Comparison of ENCODE assay signal across 10 cellular contexts in the genomic region with DNA sequence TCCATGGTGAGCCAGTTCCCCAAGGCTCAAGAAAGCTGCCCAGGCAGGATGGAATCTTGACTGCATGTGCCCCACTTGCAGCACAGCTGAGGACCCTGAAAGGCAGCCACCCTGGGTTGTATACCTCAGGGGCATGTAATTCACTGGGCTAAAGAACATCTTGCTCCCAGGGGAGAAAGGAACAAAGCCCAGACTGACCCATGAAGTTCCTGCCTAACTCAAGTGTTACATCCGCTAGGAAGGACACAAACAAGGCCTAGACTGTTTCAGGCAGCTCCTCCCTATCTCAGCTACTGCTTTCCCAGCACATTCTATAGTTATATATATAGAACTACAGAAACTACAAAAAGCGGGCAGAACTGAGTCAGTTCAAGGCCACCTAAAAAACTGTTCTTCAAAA.
A peak's percentile ranks its signal among the peaks of the same experiment; 100 is the strongest.
DNase-seq lines count a peak whose midpoint lies in the region.
"Had no signal": no experiment of that assay in that cellular context is flagged by ENCODE, and none has a peak within 500 bp of the region (broad histone marks: within the 10 kb centered on the region; RNA-seq: fewer than 3 reads in every experiment).

No MANE protein-coding gene starts in this region.

- peak; percentile 91 for DNase-seq in COLO829 (ENCODE audit: low spot score)
- DNase-seq in SK-MEL-5 (ENCODE audit: low read depth, low spot score): peak; percentile 98
- DNase-seq in epidermal melanocyte (ENCODE audit: insufficient read length, low spot score): peak; percentile 52
- DNase-seq in retina: peak; percentile 23
- no peak for DNase-seq in NCI-H1417 treated with DMSO at 0.1 percent for 48 hours (lab: John Stamatoyannopoulos, UW)
- no peak for DNase-seq in stimulated activated CD4-positive, alpha-beta T cell treated with anti-CD3 and anti-CD28 coated beads, Interleukin-4, amount 100 ng/mL, for 24 hours
- DNase-seq in H4 (ENCODE audit: low spot score): no peak
- DNase-seq: Caco-2; CD8-positive, alpha-beta T cell; GF-D8 had no signal

- in situ Hi-C loops in SK-MEL-5 (cut with HindIII; ENCODE audit: low pct_unique_long_range_greater_than_20kb, low sequenced_read_pairs): no loop called here

Comparison
In these comparisons a context has a peak if more than half of its experiments do, and no peak if none do; other contexts are left out.
1. DNase-seq: peak in COLO829 (single experiment), SK-MEL-5 (single experiment), epidermal melanocyte (single experiment) and retina (single experiment); none in NCI-H1417 treated with DMSO at 0.1 percent for 48 hours (single experiment), stimulated activated CD4-positive, alpha-beta T cell treated with anti-CD3 and anti-CD28 coated beads, Interleukin-4, amount 100 ng/mL, for 24 hours (single experiment) and H4 (single experiment).